Comparison of ENCODE assay signal across 9 cellular contexts in genomic region chr22:38963291-38963738, GRCh38. TPM values are rescaled to one million over a fixed set of nuclear protein-coding genes. Genes with fewer than 3 reads are reported as not detected.
"Had no signal": no experiment of that assay in that cellular context is flagged by ENCODE, and none has a peak within 500 bp of the region (broad histone marks: within the 10 kb centered on the region; RNA-seq: fewer than 3 reads in every experiment).

No MANE protein-coding gene starts in this region.

RNA-seq across cellular contexts. Expression of gene APOBEC3A, which starts 5.9 kb away (rescaled TPM):
- total RNA-seq: activated CD4-positive, alpha-beta T cell treated with anti-CD3 and anti-CD28 coated beads, Interleukin-2, amount 10 ng/mL, durations not matched to agents 24 days and 14 days; activated CD8-positive, alpha-beta T cell treated with anti-CD3 and anti-CD28 coated beads for 36 hours; activated naive CD8-positive, alpha-beta T cell treated with anti-CD3 and anti-CD28 coated beads for 36 hours; activated T-helper 17 cell treated with anti-CD3 and anti-CD28 coated beads, Interleukin-2, amount 50 U/mL, for 72 hours; mesothelial cell of epicardium; neural crest cell; T-cell had no signal
- polyA plus RNA-seq: smooth muscle cell had no signal

RNA-seq across cellular contexts. Expression of gene APOBEC3B, which starts 18.8 kb away (rescaled TPM):
- total RNA-seq: temporal lobe had no signal
